Comparison of ENCODE assay signal across 30 cellular contexts in the genomic region with DNA sequence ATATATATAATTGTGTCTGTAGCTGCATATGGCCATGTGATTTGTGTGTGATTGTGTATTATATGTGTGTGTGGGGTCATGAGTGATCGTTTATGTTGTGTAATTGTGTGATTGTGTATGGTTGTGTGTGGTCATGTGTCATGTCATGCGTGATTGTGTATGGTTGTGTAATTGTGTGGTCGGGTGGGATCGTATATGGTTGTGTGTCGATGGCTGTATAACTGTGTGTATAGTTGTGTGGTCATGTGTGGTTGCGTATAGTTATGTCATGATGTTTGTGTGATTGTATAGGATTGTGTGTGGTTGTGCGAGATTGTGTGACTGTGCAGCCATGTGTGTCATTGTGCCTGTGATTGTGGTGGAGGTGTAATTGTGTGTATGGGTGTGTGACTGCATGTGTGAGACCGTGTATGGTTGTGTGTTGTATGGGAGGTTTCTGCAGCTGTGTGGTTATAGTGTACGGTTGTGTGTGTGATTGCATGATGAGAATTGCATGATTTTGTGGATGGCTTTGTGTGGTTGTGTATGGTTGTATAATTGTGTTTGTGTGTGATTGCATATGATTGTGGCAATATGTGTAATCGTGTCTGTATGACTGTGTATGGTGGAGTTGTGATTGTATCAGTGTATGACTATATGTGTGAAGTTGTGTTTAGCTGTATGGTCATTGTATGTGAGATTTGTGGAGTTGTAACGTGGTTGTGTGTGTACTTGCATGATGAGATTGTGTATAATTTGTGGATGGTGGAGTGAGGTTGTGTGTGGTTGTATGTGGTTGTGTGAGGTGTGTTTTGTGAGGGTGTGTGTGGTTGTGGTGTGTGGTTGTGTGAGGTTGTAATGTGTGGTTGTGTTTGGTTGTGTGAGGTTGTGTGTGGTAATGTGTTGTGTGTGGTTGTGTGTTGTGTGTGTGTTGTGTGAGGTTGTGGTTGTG. TPM values are rescaled to one million over a fixed set of nuclear protein-coding genes. Genes with fewer than 3 reads are reported as not detected.
"Had no signal": no experiment of that assay in that cellular context is flagged by ENCODE, and none has a peak within 500 bp of the region (broad histone marks: within the 10 kb centered on the region; RNA-seq: fewer than 3 reads in every experiment).

No MANE protein-coding gene starts in this region.

- H3K36me3 Mint-ChIP-seq: activated naive CD4-positive, alpha-beta T cell treated with anti-CD3 and anti-CD28 coated beads, Interleukin-2, amount 50 U/mL, for 24 hours had no signal

- H3K36me3 ChIP-seq: left lung, thoracic aorta, upper lobe of right lung, WERI-Rb-1 had no signal

- H3K27ac Mint-ChIP-seq: activated CD4-positive, alpha-beta T cell treated with anti-CD3 and anti-CD28 coated beads, Interleukin-2, amount 10 ng/mL, durations not matched to agents 7 days and 5 days; activated CD8-positive, alpha-beta T cell treated with anti-CD3 and anti-CD28 coated beads, Interleukin-2, amount 10 ng/mL, durations not matched to agents 7 days and 5 days; activated naive CD4-positive, alpha-beta T cell treated with anti-CD3 and anti-CD28 coated beads, Interleukin-2, amount 50 U/mL, for 24 hours; dendritic cell treated with granulocyte-macrophage colony-stimulating factor and Interleukin-4, amounts not matched to agents 40 ng/mL and 50 ng/mL, for 4 days; naive thymus-derived CD4-positive, alpha-beta T cell; progenitor cell of endocrine pancreas had no signal

- H3K4me3 Mint-ChIP-seq: activated CD4-positive, alpha-beta T cell treated with anti-CD3 and anti-CD28 coated beads, Interleukin-2, amount 10 ng/mL, durations not matched to agents 7 days and 5 days; activated CD8-positive, alpha-beta T cell treated with anti-CD3 and anti-CD28 coated beads, Interleukin-2, amount 10 ng/mL, durations not matched to agents 7 days and 5 days; activated naive CD4-positive, alpha-beta T cell treated with anti-CD3 and anti-CD28 coated beads, Interleukin-2, amount 50 U/mL, for 24 hours; dendritic cell treated with granulocyte-macrophage colony-stimulating factor and Interleukin-4, amounts not matched to agents 40 ng/mL and 50 ng/mL, for 4 days; naive thymus-derived CD4-positive, alpha-beta T cell; neural crest cell had no signal

- ATAC-seq: activated CD8-positive, alpha-beta T cell treated with anti-CD3 and anti-CD28 coated beads, Interleukin-2, amount 10 ng/mL, durations not matched to agents 7 days and 5 days; body of pancreas; foreskin keratinocyte; left lung; naive thymus-derived CD4-positive, alpha-beta T cell; upper lobe of right lung had no signal

- H3K27ac ChIP-seq: body of pancreas, foreskin keratinocyte, left lung, thoracic aorta, upper lobe of right lung, WERI-Rb-1 had no signal

- FAIRE-seq: endometrium, TTC549 had no signal

- H3K9me3 Mint-ChIP-seq: activated CD4-positive, alpha-beta T cell treated with anti-CD3 and anti-CD28 coated beads, Interleukin-2, amount 10 ng/mL, durations not matched to agents 7 days and 5 days; activated naive CD4-positive, alpha-beta T cell treated with anti-CD3 and anti-CD28 coated beads, Interleukin-2, amount 50 U/mL, for 24 hours; dendritic cell treated with granulocyte-macrophage colony-stimulating factor and Interleukin-4, amounts not matched to agents 40 ng/mL and 50 ng/mL, for 4 days had no signal

- H3K4me3 ChIP-seq: body of pancreas, left lung, thoracic aorta, upper lobe of right lung had no signal

- H3K4me1 ChIP-seq: body of pancreas, foreskin keratinocyte, left lung, upper lobe of right lung had no signal

- DNase-seq: activated CD4-positive, alpha-beta T cell treated with anti-CD3 and anti-CD28 coated beads, Interleukin-2, amount 10 ng/mL, durations not matched to agents 7 days and 5 days; activated CD4-positive, CD25-positive, alpha-beta regulatory T cell treated with anti-CD3 and anti-CD28 coated beads, Interleukin-2, amount 50 U/mL, for 72 hours; activated CD8-positive, alpha-beta T cell treated with anti-CD3 and anti-CD28 coated beads, Interleukin-2, amount 10 ng/mL, durations not matched to agents 7 days and 5 days; activated gamma-delta T cell treated with Interleukin-2 at 50 U/mL for 16 hours; anterior cingulate cortex; body of pancreas; effector CD4-positive, alpha-beta T cell; erythroblast; foreskin keratinocyte; kidney glomerular epithelial cell; naive thymus-derived CD4-positive, alpha-beta T cell; retina; stimulated activated CD4-positive, alpha-beta T cell treated with anti-CD3 and anti-CD28 coated beads, Interleukin-2, amount 100 ng/mL, for 48 hours; stimulated activated CD8-positive, alpha-beta memory T cell treated with anti-CD3 and anti-CD28 coated beads, Interleukin-4, amount 100 ng/mL, for 48 hours; stimulated activated naive CD4-positive, alpha-beta T cell; T-helper 1 cell; upper lobe of right lung; WERI-Rb-1 had no signal

- H3K9me3 ChIP-seq: body of pancreas, left lung, thoracic aorta, upper lobe of right lung had no signal

RNA-seq across cellular contexts. Expression of a gene that starts 2.2 kb away (rescaled TPM):
- total RNA-seq: activated CD4-positive, alpha-beta T cell treated with anti-CD3 and anti-CD28 coated beads, Interleukin-2, amount 10 ng/mL, durations not matched to agents 7 days and 5 days; activated CD8-positive, alpha-beta T cell treated with anti-CD3 and anti-CD28 coated beads, Interleukin-2, amount 10 ng/mL, durations not matched to agents 7 days and 5 days; body of pancreas; cardiac septum; fibroblast of lung; foreskin keratinocyte; glomerular endothelial cell; left lung; naive thymus-derived CD4-positive, alpha-beta T cell; progenitor cell of endocrine pancreas; upper lobe of right lung had no signal

RNA-seq across cellular contexts. Expression of a gene that starts 54.4 kb away (rescaled TPM):
- total RNA-seq: body of pancreas, cardiac septum, fibroblast of lung, foreskin keratinocyte, glomerular endothelial cell, lung microvascular endothelial cell, neural crest cell, upper lobe of right lung had no signal
